ENCODE assay signal across 8 cellular contexts in genomic region chr17:48047741-48048320, GRCh38. TPM values are rescaled to one million over a fixed set of nuclear protein-coding genes. Genes with fewer than 3 reads are reported as not detected.
A peak's percentile ranks its signal among the peaks of the same experiment; 100 is the strongest.
DNase-seq lines count a peak whose midpoint lies in the region; ATAC-seq and TF ChIP-seq lines count a peak whose summit lies in the region.

No MANE protein-coding gene starts in this region.

- no peak for TF ChIP-seq CTCF in GM23338 (conservative IDR thresholded peaks at IDR 0.05; ENCODE audit: low read depth in 2 of 2)

- no peaks in the 10 kb centered on the region for H3K27me3 ChIP-seq in GM23338 (ENCODE audit: insufficient read depth)

- peaks cover 50% of the 10 kb centered on the region for H3K4me1 ChIP-seq in GM23338 (ENCODE audit: insufficient read depth)

- H3K9me3 Mint-ChIP-seq in GM23338 (no peaks in the 10 kb centered on the region), naive B cell (no peaks in the 10 kb centered on the region)
- H3K9me3 Mint-ChIP-seq in stimulated activated effector memory CD8-positive, alpha-beta T cell treated with anti-CD3 and anti-CD28 coated beads, Interleukin-12 subunit alpha, Interleukin-12 subunit beta, amount 100 ng/mL, for 72 hours = no peaks in the 10 kb centered on the region

- no peaks in the 10 kb centered on the region for H3K9me2 ChIP-seq in GM23338 (ENCODE audit: insufficient read depth)

- H2AFZ ChIP-seq in GM23338 = peak overlapping the region; percentile 61; the same call in 1 of the 2 replicates

- DNase-seq in Daoy (ENCODE audit: low read depth) (peak; percentile 99), GM23338 (ENCODE audit: low spot score) (peak; percentile 100), Kasumi-1 (lab: John Stamatoyannopoulos, UW) (peak; percentile 100), RKO (ENCODE audit: low spot score) (peak; percentile 99), fibroblast of gingiva (ENCODE audit: low read depth) (peak; percentile 100), naive B cell (peak; percentile 98)
- DNase-seq in activated T-helper 1 cell treated with anti-CD3 and anti-CD28 coated beads, Interleukin-2, amount 50 U/mL, for 16 hours (ENCODE audit: low read depth in 1 of 2, low spot score in 1 of 2) = peak; percentile 92 to 96
- peak; percentile 89 to 98 for DNase-seq in stimulated activated effector memory CD8-positive, alpha-beta T cell treated with anti-CD3 and anti-CD28 coated beads, Interleukin-12 subunit alpha, Interleukin-12 subunit beta, amount 100 ng/mL, for 72 hours (ENCODE audit: low spot score in 2 of 2)

- H3K36me3 Mint-ChIP-seq in GM23338 (ENCODE audit: low read depth) = peaks cover 36% of the 10 kb centered on the region
- no peaks in the 10 kb centered on the region for H3K36me3 Mint-ChIP-seq in naive B cell
- H3K36me3 Mint-ChIP-seq in stimulated activated effector memory CD8-positive, alpha-beta T cell treated with anti-CD3 and anti-CD28 coated beads, Interleukin-12 subunit alpha, Interleukin-12 subunit beta, amount 100 ng/mL, for 72 hours = peaks cover 58% of the 10 kb centered on the region

- H3K4me1 Mint-ChIP-seq in GM23338 = peaks cover 58% of the 10 kb centered on the region
- peaks cover 49 to 64% (median 57%) of the 10 kb centered on the region in 3 donors for H3K4me1 Mint-ChIP-seq in naive B cell
- H3K4me1 Mint-ChIP-seq in stimulated activated effector memory CD8-positive, alpha-beta T cell treated with anti-CD3 and anti-CD28 coated beads, Interleukin-12 subunit alpha, Interleukin-12 subunit beta, amount 100 ng/mL, for 72 hours = peaks cover 68% of the 10 kb centered on the region

- H3K27ac ChIP-seq in GM23338 (ENCODE audit: low read depth) = peak overlapping the region; percentile 89

- H3K27ac Mint-ChIP-seq in GM23338 (peak overlapping the region; percentile 100), naive B cell (peak overlapping the region; percentile 91 to 98 (median 96))
- H3K27ac Mint-ChIP-seq in stimulated activated effector memory CD8-positive, alpha-beta T cell treated with anti-CD3 and anti-CD28 coated beads, Interleukin-12 subunit alpha, Interleukin-12 subunit beta, amount 100 ng/mL, for 72 hours = peak overlapping the region; percentile 99

- peak overlapping the region; percentile 91 for H3K4me2 ChIP-seq in GM23338

- peak; percentile 92 for ATAC-seq in GM23338
- ATAC-seq in naive B cell (ENCODE audit: low read depth in 2 of 2) = peak; percentile 93
- ATAC-seq in stimulated activated effector memory CD8-positive, alpha-beta T cell treated with anti-CD3 and anti-CD28 coated beads, Interleukin-12 subunit alpha, Interleukin-12 subunit beta, amount 100 ng/mL, for 72 hours = peak; percentile 96

- peaks cover 57% of the 10 kb centered on the region for H3K79me2 ChIP-seq in GM23338 (replicated peaks; ENCODE audit: insufficient read depth)

- H3K4me3 ChIP-seq in GM23338 = peak overlapping the region; percentile 90

- peak overlapping the region; percentile 98 for H3K4me3 Mint-ChIP-seq in GM23338
- peak overlapping the region; percentile 85 to 100 (median 94) for H3K4me3 Mint-ChIP-seq in naive B cell
- H3K4me3 Mint-ChIP-seq in stimulated activated effector memory CD8-positive, alpha-beta T cell treated with anti-CD3 and anti-CD28 coated beads, Interleukin-12 subunit alpha, Interleukin-12 subunit beta, amount 100 ng/mL, for 72 hours = peak overlapping the region; percentile 86

- H4K20me1 ChIP-seq in GM23338 (replicated peaks; ENCODE audit: insufficient read depth) = peaks cover 18% of the 10 kb centered on the region

- peaks cover 13% of the 10 kb centered on the region for H3F3A ChIP-seq in GM23338 (replicated peaks; ENCODE audit: low read depth)

- H3K27me3 Mint-ChIP-seq in GM23338 (ENCODE audit: insufficient read depth, low read depth, poor library complexity) = peaks cover 23% of the 10 kb centered on the region
- H3K27me3 Mint-ChIP-seq in naive B cell = no peaks in the 10 kb centered on the region

- peaks cover 12% of the 10 kb centered on the region; the same call in 1 of the 2 replicates for H3K36me3 ChIP-seq in GM23338 (ENCODE audit: insufficient read depth)

TF ChIP-seq in GM23338, 12 proteins besides CTCF, POLR2A, EP300 and RAD21 (continues in another document):
- TF ChIP-seq POLR2AphosphoS5 (IDR thresholded peaks at IDR 0.05; ENCODE audit: low read depth) = peak; percentile 62
- TF ChIP-seq CREB1 (CRISPR knock-in tag; IDR thresholded peaks at IDR 0.05; ENCODE audit: low read depth) = peak; percentile 89
- peak; percentile 64 for TF ChIP-seq ETS1 (IDR thresholded peaks at IDR 0.05)

RNA-seq across cellular contexts. Expression of gene NFE2L1, which starts 0.3 kb away (rescaled TPM):
- 19.1 and 22.3 TPM in 2 replicates for total RNA-seq in Daoy (2014; rRNA removed; shearing (Covaris generic))
- total RNA-seq in GM23338 (2014; rRNA removed; shearing (Covaris generic)) = 138 and 157 TPM in 2 replicates
- polyA plus RNA-seq in GM23338 (2016; fragmentation: Nextera tagmentation; extraction: Ambion mirVana) (39.9 and 49.9 TPM in 2 replicates), naive B cell (ENCODE audit: low read depth in 6 of 6) (10 to 100 TPM in 1 of 6 donors, 1 to 10 TPM in 5; 1.3 to 10.5 (median 6.7) TPM)

RNA-seq across cellular contexts. Expression of gene COPZ2, which starts 10.2 kb away (rescaled TPM):
- 0.57 and 5.5 TPM in 2 replicates for total RNA-seq in Daoy (2014; rRNA removed; shearing (Covaris generic))
- total RNA-seq in GM23338 (2014; rRNA removed; shearing (Covaris generic)) = not detected in 2 replicates
- polyA plus RNA-seq in GM23338 (2016; fragmentation: Nextera tagmentation; extraction: Ambion mirVana) (not detected in 2 replicates), naive B cell (ENCODE audit: low read depth in 6 of 6) (1 to 10 TPM in 4 of 6 donors, under 1 TPM in 1, not detected in 1; 0.81 to 2.5 (median 1.6) TPM)

RNA-seq across cellular contexts. Expression of gene CBX1, which starts 53.4 kb away (rescaled TPM):
- 81.6 and 88.1 TPM in 2 replicates for total RNA-seq in Daoy (2014; rRNA removed; shearing (Covaris generic))
- total RNA-seq in GM23338 (2014; rRNA removed; shearing (Covaris generic)) = 113 and 127 TPM in 2 replicates
- polyA plus RNA-seq in GM23338 (2016; fragmentation: Nextera tagmentation; extraction: Ambion mirVana) (223 and 243 TPM in 2 replicates), naive B cell (ENCODE audit: low read depth in 6 of 6) (10 to 100 TPM; 12.9 to 30.8 (median 24.5) TPM)

RNA-seq across cellular contexts. Expression of gene SNX11, which starts 59.7 kb away (rescaled TPM):
- 8.2 and 11.8 TPM in 2 replicates for total RNA-seq in Daoy (2014; rRNA removed; shearing (Covaris generic))
- 13.7 and 16.3 TPM in 2 replicates for total RNA-seq in GM23338 (2014; rRNA removed; shearing (Covaris generic))
- 7.9 and 8.0 TPM in 2 replicates for polyA plus RNA-seq in GM23338 (2016; fragmentation: Nextera tagmentation; extraction: Ambion mirVana)
- polyA plus RNA-seq in naive B cell (ENCODE audit: low read depth in 6 of 6) = 10 to 100 TPM; 31.9 to 59.4 (median 38.3) TPM

Comparison
In these comparisons a context has a peak if more than half of its experiments do, and no peak if none do; other contexts are left out.
1. Peak in every context shown above with its lines: DNase-seq, ATAC-seq, H3K4me3 ChIP-seq and H3K27ac ChIP-seq.